22 cellular contexts compared by ENCODE assay signal in the genomic region with DNA sequence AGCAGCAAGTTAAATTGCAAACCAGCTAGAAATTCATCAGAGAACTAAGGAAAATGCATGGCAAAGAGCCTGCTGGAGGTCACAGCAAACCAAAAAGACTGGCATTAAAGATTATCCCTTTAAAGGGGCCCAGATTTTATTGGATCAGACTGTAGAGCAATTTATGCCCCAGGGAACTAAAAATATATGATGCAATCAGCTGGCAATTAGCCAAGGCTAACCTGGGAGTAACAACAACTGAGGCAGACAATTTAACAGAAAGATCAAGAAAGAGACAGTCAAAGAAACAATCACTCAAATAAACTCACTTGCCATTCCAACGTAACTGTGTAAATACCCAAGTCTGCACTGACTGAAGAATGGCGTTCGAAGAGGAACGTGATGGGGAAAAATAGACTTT.
"Had no signal": no experiment of that assay in that cellular context is flagged by ENCODE, and none has a peak within 500 bp of the region (broad histone marks: within the 10 kb centered on the region; RNA-seq: fewer than 3 reads in every experiment).

No MANE protein-coding gene starts in this region.

- H3K27me3 ChIP-seq: ovary, spleen, testis, tibial artery had no signal

- H3K27me3 Mint-ChIP-seq: naive thymus-derived CD4-positive, alpha-beta T cell; stimulated activated memory B cell treated with anti-CD40 and anti-IgM and Interleukin-4, amounts not matched to agents 10 μg/mL and 1 μg/mL and 100 μg/mL, for 72 hours; type B pancreatic cell had no signal

- H3K27ac ChIP-seq: lower lobe of right lung, ovary, psoas muscle, skin epidermis, spleen, testis, tibial artery had no signal

- ATAC-seq: left ventricle myocardium superior; lower lobe of right lung; mucosa of descending colon; naive thymus-derived CD4-positive, alpha-beta T cell; psoas muscle; right cardiac atrium; stimulated activated memory B cell treated with anti-CD40 and anti-IgM and Interleukin-4, amounts not matched to agents 10 μg/mL and 1 μg/mL and 100 μg/mL, for 72 hours; stimulated activated naive CD8-positive, alpha-beta T cell treated with anti-CD3 and anti-CD28 coated beads, Interleukin-15, Interleukin-2, amounts not matched to agents 100 U/mL and 50 U/mL, for 24 hours had no signal

- H3K27ac Mint-ChIP-seq: immature natural killer cell; naive thymus-derived CD4-positive, alpha-beta T cell; stimulated activated memory B cell treated with anti-CD40 and anti-IgM and Interleukin-4, amounts not matched to agents 10 μg/mL and 1 μg/mL and 100 μg/mL, for 72 hours; type B pancreatic cell had no signal

- H3K36me3 Mint-ChIP-seq: immature natural killer cell; naive thymus-derived CD4-positive, alpha-beta T cell; stimulated activated memory B cell treated with anti-CD40 and anti-IgM and Interleukin-4, amounts not matched to agents 10 μg/mL and 1 μg/mL and 100 μg/mL, for 72 hours; type B pancreatic cell had no signal

- H3K4me3 Mint-ChIP-seq: immature natural killer cell; naive thymus-derived CD4-positive, alpha-beta T cell; stimulated activated memory B cell treated with anti-CD40 and anti-IgM and Interleukin-4, amounts not matched to agents 10 μg/mL and 1 μg/mL and 100 μg/mL, for 72 hours; type B pancreatic cell had no signal

- DNase-seq: cortex of kidney; hypothalamus; immature natural killer cell; kidney glomerular epithelial cell; left ventricle myocardium superior; lower lobe of right lung; mucosa of descending colon; naive thymus-derived CD4-positive, alpha-beta T cell; occipital lobe; ovary; posterior cingulate gyrus; psoas muscle; right cardiac atrium; spleen; stimulated activated CD4-positive, alpha-beta T cell treated with anti-CD3 and anti-CD28 coated beads, Interleukin-4, amount 100 ng/mL, for 4 hours; stimulated activated naive CD8-positive, alpha-beta T cell treated with anti-CD3 and anti-CD28 coated beads, Interleukin-15, Interleukin-2, amounts not matched to agents 100 U/mL and 50 U/mL, for 24 hours; substantia nigra; testis; tibial artery had no signal

- H3K9me3 ChIP-seq: lower lobe of right lung, mucosa of descending colon, ovary, psoas muscle, spleen, testis, tibial artery had no signal

- H3K36me3 ChIP-seq: lower lobe of right lung, ovary, spleen, tibial artery had no signal

- H3K4me1 ChIP-seq: lower lobe of right lung, psoas muscle, spleen, testis, tibial artery had no signal

- H3K4me1 Mint-ChIP-seq: immature natural killer cell; naive thymus-derived CD4-positive, alpha-beta T cell; stimulated activated memory B cell treated with anti-CD40 and anti-IgM and Interleukin-4, amounts not matched to agents 10 μg/mL and 1 μg/mL and 100 μg/mL, for 72 hours had no signal

- H3K4me3 ChIP-seq: lower lobe of right lung, mucosa of descending colon, ovary, psoas muscle, skin epidermis, spleen, testis, tibial artery had no signal
